Comparison of ENCODE assay signal across 9 cellular contexts in the genomic region with DNA sequence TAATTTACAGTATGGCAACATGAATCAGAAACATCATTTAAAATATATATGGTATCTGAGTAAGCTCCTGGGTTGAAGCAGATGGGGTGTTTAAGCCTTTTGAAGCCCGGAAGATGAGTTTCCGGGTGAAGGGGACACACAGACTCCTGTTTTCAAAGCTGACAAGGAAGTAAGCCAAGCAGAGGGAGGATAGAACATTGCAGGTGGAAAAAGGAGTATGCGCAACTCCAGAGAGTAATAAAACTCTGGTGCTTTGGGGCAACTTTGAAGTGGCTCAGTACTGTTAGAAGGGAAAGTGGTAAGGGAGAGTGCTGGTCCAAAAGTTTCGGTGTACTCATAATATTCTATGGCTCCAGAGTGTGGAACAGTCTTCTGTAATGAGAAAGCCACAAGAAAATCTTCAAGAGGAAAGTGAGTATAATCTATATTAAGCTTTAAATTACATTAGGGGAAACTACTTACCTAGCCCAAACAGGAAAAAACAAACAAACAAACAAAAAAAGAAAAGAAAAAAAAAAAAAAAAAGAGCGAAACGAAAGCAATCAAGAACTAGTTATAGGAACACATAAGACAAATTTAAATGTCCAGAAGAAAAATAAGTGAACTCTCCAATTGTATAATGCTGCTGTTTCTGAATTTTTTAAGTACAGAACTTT. TPM values are rescaled to one million over a fixed set of nuclear protein-coding genes. Genes with fewer than 3 reads are reported as not detected.
DNase-seq lines count a peak whose midpoint lies in the region; ATAC-seq and TF ChIP-seq lines count a peak whose summit lies in the region.
"Had no signal": no experiment of that assay in that cellular context is flagged by ENCODE, and none has a peak within 500 bp of the region (broad histone marks: within the 10 kb centered on the region; RNA-seq: fewer than 3 reads in every experiment).

No MANE protein-coding gene starts in this region.

- peak overlapping the region; percentile 77 for H3K4me2 ChIP-seq in DOHH2 (ENCODE audit: low read length)

- peak overlapping the region; percentile 95 to 99 (median 97) for H3K4me3 Mint-ChIP-seq in IgD-negative memory B cell
- H3K4me3 Mint-ChIP-seq in naive B cell: peak overlapping the region; percentile 96 to 100 (median 97)

- peaks cover 0 to 1% (median 0%) of the 10 kb centered on the region in 3 donors for H3K9me3 Mint-ChIP-seq in IgD-negative memory B cell
- H3K9me3 Mint-ChIP-seq in naive B cell: no peaks in the 10 kb centered on the region
- H3K9me3 Mint-ChIP-seq: H9 had no signal

- H3K4me1 ChIP-seq in DOHH2 (ENCODE audit: control insufficient read depth, low read length): peaks cover 43% of the 10 kb centered on the region

- ATAC-seq in naive B cell (ENCODE audit: low read depth in 2 of 2) (no peak), HG02571 (IDR thresholded peaks at IDR 0.05; ENCODE audit: unreplicated experiment) (no peak), HG03280 (IDR thresholded peaks at IDR 0.05; ENCODE audit: unreplicated experiment) (no peak)

- no peaks in the 10 kb centered on the region for H3K9me2 ChIP-seq in DOHH2 (replicated peaks; ENCODE audit: control insufficient read depth, low read length)

- no peak for TF ChIP-seq CTCF in DOHH2 (IDR thresholded peaks at IDR 0.05; ENCODE audit: low read depth, low read length, poor library complexity, severe bottlenecking)

- H3K27me3 Mint-ChIP-seq in IgD-negative memory B cell (no peaks in the 10 kb centered on the region), naive B cell (no peaks in the 10 kb centered on the region)

- no peaks in the 10 kb centered on the region for H3K36me3 Mint-ChIP-seq in IgD-negative memory B cell
- no peaks in the 10 kb centered on the region for H3K36me3 Mint-ChIP-seq in naive B cell

- peak overlapping the region; percentile 82; the same call in 1 of the 2 replicates for H3K27ac ChIP-seq in DOHH2 (ENCODE audit: low read depth, low read length)

- peaks cover 18% of the 10 kb centered on the region for H3F3A ChIP-seq in DOHH2 (ENCODE audit: control insufficient read depth, insufficient read depth)

- H3K9me3 ChIP-seq in DOHH2 (ENCODE audit: control insufficient read depth, insufficient read depth, low read length): no peaks in the 10 kb centered on the region

- peaks cover 15% of the 10 kb centered on the region for H3K79me2 ChIP-seq in DOHH2 (ENCODE audit: control insufficient read depth, low read length)

- H3K27me3 ChIP-seq in DOHH2 (ENCODE audit: control insufficient read depth, low read length): peaks cover 4% of the 10 kb centered on the region; the same call in 1 of the 2 replicates

- peaks cover 4% of the 10 kb centered on the region for H3K36me3 ChIP-seq in DOHH2 (ENCODE audit: control insufficient read depth, low read length)

- H3K27ac Mint-ChIP-seq in IgD-negative memory B cell: peak overlapping the region; percentile 92 to 98 (median 98)
- H3K27ac Mint-ChIP-seq in naive B cell: peak overlapping the region; percentile 35 to 99 (median 80)
- H3K27ac Mint-ChIP-seq: H9 had no signal

- peak; percentile 10 for DNase-seq in UCSD-AML1 (lab: John Stamatoyannopoulos, UW; ENCODE audit: unreplicated experiment)
- DNase-seq in naive B cell: no peak
- no peak for DNase-seq in DMS53 (lab: John Stamatoyannopoulos, UW)
- DNase-seq: H9, mesendoderm had no signal

- H3K4me3 ChIP-seq in DOHH2 (ENCODE audit: low read length): peak overlapping the region; percentile 89

- no peaks in the 10 kb centered on the region for H4K20me1 ChIP-seq in DOHH2 (ENCODE audit: control insufficient read depth, insufficient read depth, low read depth, low read length)

- H3K4me1 Mint-ChIP-seq in IgD-negative memory B cell (peaks cover 20 to 30% (median 26%) of the 10 kb centered on the region in 3 donors), naive B cell (peaks cover 23 to 36% (median 34%) of the 10 kb centered on the region in 3 donors)

RNA-seq across cellular contexts. Expression of a gene that starts 2.3 kb away (rescaled TPM):
- polyA plus RNA-seq in IgD-negative memory B cell (24.2 TPM), naive B cell (ENCODE audit: low read depth in 6 of 6) (10 to 100 TPM; 15.3 to 29.7 (median 22.0) TPM)
